In genomic region chr1:211088156-211088555, GRCh38 we compare ENCODE assay signal across 28 cellular contexts. TPM values are rescaled to one million over a fixed set of nuclear protein-coding genes. Genes with fewer than 3 reads are reported as not detected.
DNase-seq lines count a peak whose midpoint lies in the region; ATAC-seq, FAIRE-seq and TF ChIP-seq lines count a peak whose summit lies in the region.
"Had no signal": no experiment of that assay in that cellular context is flagged by ENCODE, and none has a peak within 500 bp of the region (broad histone marks: within the 10 kb centered on the region; RNA-seq: fewer than 3 reads in every experiment).

No MANE protein-coding gene starts in this region.

- no peaks in the 10 kb centered on the region for H3K9me3 Mint-ChIP-seq in activated T-helper 2 cell treated with anti-CD3 and anti-CD28 coated beads, Interferon-gamma antibody, Interleukin-2, Interleukin-4, amounts not matched to agents 10 μg/mL and 5 μg/mL and 100 μg/mL, durations not matched to agents 14 hours and 24 hours and 36 hours
- H3K9me3 Mint-ChIP-seq: CD4-positive, alpha-beta memory T cell had no signal

- TF ChIP-seq POLR2A in K562 (conservative IDR thresholded peaks at IDR 0.05), result no peak

- intact Hi-C loops in K562 (cut with micrococcal nuclease), result no loop called here
- intact Hi-C loops in activated T-helper 2 cell treated with anti-CD3 and anti-CD28 coated beads, Interferon-gamma antibody, Interleukin-2, Interleukin-4, amounts not matched to agents 10 μg/mL and 5 μg/mL and 100 μg/mL, durations not matched to agents 14 hours and 24 hours and 36 hours (cut with micrococcal nuclease), result no loop called here

- no peaks in the 10 kb centered on the region; a peak in 1 of 5 replicates for H3K27me3 ChIP-seq in K562 (ENCODE audit: control insufficient read depth in 2 of 2, insufficient read depth in 2 of 2, low read length in 2 of 2)
- H3K27me3 ChIP-seq: BE2C, BLaER1 had no signal

- no peaks in the 10 kb centered on the region for H3K9me3 ChIP-seq in K562 (replicated peaks; ENCODE audit: control insufficient read depth, insufficient read depth, low read depth, low read length)
- H3K9me3 ChIP-seq: BE2C, BLaER1 had no signal

- no peaks in the 10 kb centered on the region for H3K9me1 ChIP-seq in K562 (ENCODE audit: control insufficient read depth, insufficient read depth, low read length)

- no peak overlapping the region for H3K9ac ChIP-seq in K562 (ENCODE audit: insufficient read depth in 1 of 2, low read depth in 2 of 2, low read length in 2 of 2)
- H3K9ac ChIP-seq: BLaER1 had no signal

- no peak overlapping the region for H3K4me3 ChIP-seq in K562
- H3K4me3 ChIP-seq: BLaER1 had no signal

- no peak for TF ChIP-seq RAD21 in K562 (CRISPR knock-in tag; conservative IDR thresholded peaks at IDR 0.05 in 1 of 2, IDR thresholded peaks at IDR 0.05 in 1 of 2)

- no peak for TF ChIP-seq CTCF in K562 (IDR thresholded peaks at IDR 0.05 in 2 of 3, conservative IDR thresholded peaks at IDR 0.05 in 1 of 3; ENCODE audit: insufficient read depth in 2 of 3, low read depth in 1 of 3, low read length in 3 of 3)

- FAIRE-seq in K562 (lab: Jason Lieb, UNC), result peak; percentile 49
- FAIRE-seq: A204.1, G401.6, GM12891, GM19239 had no signal

- CTCF ChIA-PET in K562 (lab: Yijun Ruan, JAX; ENCODE audit: low intra/inter-chr PET ratio), result no interaction called here

- no peak for DNase-seq in K562 (ENCODE audit: extremely low read depth in 1 of 4, low spot score in 3 of 4)
- DNase-seq in cerebellum (ENCODE audit: low spot score), result peak; percentile 23
- DNase-seq in medulla oblongata (ENCODE audit: extremely low spot score), result peak; percentile 25
- DNase-seq in NCI-H774 (lab: John Stamatoyannopoulos, UW), result no peak
- no peak for DNase-seq in epidermal melanocyte (ENCODE audit: insufficient read length, low spot score)
- no peak for DNase-seq in activated T-helper 2 cell treated with anti-CD3 and anti-CD28 coated beads, Interferon-gamma antibody, Interleukin-2, Interleukin-4, amounts not matched to agents 10 μg/mL and 5 μg/mL and 100 μg/mL, durations not matched to agents 14 hours and 24 hours and 36 hours (ENCODE audit: low spot score)
- DNase-seq: 8988T; ACHN; BE2C; CD4-positive, alpha-beta memory T cell; CD4-positive, CD25-positive, alpha-beta regulatory T cell; CD8-positive, alpha-beta memory T cell; COR-L47; DMS 273 treated with DMSO at 0.1 percent for 48 hours; DMS153; DMS53; DMS79; DND-41; EL; GF-D8 had no signal

- no peaks in the 10 kb centered on the region for H3K36me3 ChIP-seq in K562 (ENCODE audit: control insufficient read depth, insufficient read depth, low read length)
- H3K36me3 ChIP-seq: BE2C, BLaER1 had no signal

- H3K27ac ChIP-seq in K562 (ENCODE audit: extremely low read depth, low read depth, low read length), result no peak overlapping the region
- H3K27ac ChIP-seq: BLaER1 had no signal

- POLR2A ChIA-PET in K562 (lab: Yijun Ruan, JAX), result interaction anchor here (0.7 kb wide), 1 partner anchor 669 kb away, joined by 3 read pairs; no protein-coding TSS in a partner anchor

- H3K27ac Mint-ChIP-seq in activated T-helper 2 cell treated with anti-CD3 and anti-CD28 coated beads, Interferon-gamma antibody, Interleukin-2, Interleukin-4, amounts not matched to agents 10 μg/mL and 5 μg/mL and 100 μg/mL, durations not matched to agents 14 hours and 24 hours and 36 hours, result no peak overlapping the region
- H3K27ac Mint-ChIP-seq: CD14-positive monocyte; CD4-positive, alpha-beta memory T cell; CD4-positive, CD25-positive, alpha-beta regulatory T cell; CD8-positive, alpha-beta memory T cell had no signal

- H3K4me1 ChIP-seq in K562 (replicated peaks in 1 of 2; ENCODE audit: control insufficient read depth in 2 of 2, insufficient read depth in 2 of 2, low read length in 2 of 2), result no peaks in the 10 kb centered on the region
- H3K4me1 ChIP-seq: BE2C, BLaER1 had no signal

- TF ChIP-seq EP300 in K562 (IDR thresholded peaks at IDR 0.05; ENCODE audit: low read length), result no peak

- no peaks in the 10 kb centered on the region for H3K36me3 Mint-ChIP-seq in activated T-helper 2 cell treated with anti-CD3 and anti-CD28 coated beads, Interferon-gamma antibody, Interleukin-2, Interleukin-4, amounts not matched to agents 10 μg/mL and 5 μg/mL and 100 μg/mL, durations not matched to agents 14 hours and 24 hours and 36 hours (ENCODE audit: low read depth)
- H3K36me3 Mint-ChIP-seq: CD14-positive monocyte; CD4-positive, alpha-beta memory T cell; CD4-positive, CD25-positive, alpha-beta regulatory T cell; CD8-positive, alpha-beta memory T cell had no signal

- no TSS peak for BruUV-seq in K562 (replicated peaks; lab: Mats Ljungman, UMichigan)

- H3K4me1 Mint-ChIP-seq in activated T-helper 2 cell treated with anti-CD3 and anti-CD28 coated beads, Interferon-gamma antibody, Interleukin-2, Interleukin-4, amounts not matched to agents 10 μg/mL and 5 μg/mL and 100 μg/mL, durations not matched to agents 14 hours and 24 hours and 36 hours (ENCODE audit: low read depth), result no peaks in the 10 kb centered on the region
- H3K4me1 Mint-ChIP-seq: CD14-positive monocyte; CD4-positive, alpha-beta memory T cell; CD4-positive, CD25-positive, alpha-beta regulatory T cell; CD8-positive, alpha-beta memory T cell had no signal

- WGBS in K562 (ENCODE audit: insufficient coverage, low coverage, missing lambda C conversion rate), result 0% methylated on average over 1 of the region's 1 CpG

- no peak overlapping the region for H3K4me3 Mint-ChIP-seq in activated T-helper 2 cell treated with anti-CD3 and anti-CD28 coated beads, Interferon-gamma antibody, Interleukin-2, Interleukin-4, amounts not matched to agents 10 μg/mL and 5 μg/mL and 100 μg/mL, durations not matched to agents 14 hours and 24 hours and 36 hours (ENCODE audit: low read depth)
- H3K4me3 Mint-ChIP-seq: CD14-positive monocyte; CD4-positive, alpha-beta memory T cell; CD4-positive, CD25-positive, alpha-beta regulatory T cell; CD8-positive, alpha-beta memory T cell had no signal

- ATAC-seq in K562, result no peak
- ATAC-seq in HG02642 (IDR thresholded peaks at IDR 0.05; ENCODE audit: poor library complexity, unreplicated experiment), result no peak

- H3K27me3 Mint-ChIP-seq in activated T-helper 2 cell treated with anti-CD3 and anti-CD28 coated beads, Interferon-gamma antibody, Interleukin-2, Interleukin-4, amounts not matched to agents 10 μg/mL and 5 μg/mL and 100 μg/mL, durations not matched to agents 14 hours and 24 hours and 36 hours (ENCODE audit: low read depth), result peaks cover 3% of the 10 kb centered on the region

- H2AFZ ChIP-seq in K562 (ENCODE audit: low read depth, low read length), result no peak overlapping the region

- H3K79me2 ChIP-seq in K562 (ENCODE audit: control insufficient read depth, insufficient read depth, low read length), result no peaks in the 10 kb centered on the region

- H4K20me1 ChIP-seq in K562 (replicated peaks; ENCODE audit: control insufficient read depth, insufficient read depth, low read length), result no peaks in the 10 kb centered on the region
- H4K20me1 ChIP-seq: BLaER1 had no signal

- in situ Hi-C loops in K562 (cut with MboI), result no loop called here

- H3K4me2 ChIP-seq in K562 (ENCODE audit: insufficient read depth, low read length), result no peak overlapping the region
- H3K4me2 ChIP-seq: BLaER1 had no signal

TF ChIP-seq in K562, 482 proteins besides CTCF, POLR2A, EP300 and RAD21 (continues in another document):
- TF ChIP-seq ZNF282 (CRISPR knock-in tag; IDR thresholded peaks at IDR 0.05), result no peak
- no peak for TF ChIP-seq RBM34 (IDR thresholded peaks at IDR 0.05; ENCODE audit: borderline replicate concordance, insufficient read depth, low read length)
- no peak for TF ChIP-seq ETS1 (conservative IDR thresholded peaks at IDR 0.05; ENCODE audit: control insufficient read depth, low read depth, low read length)
- no peak for TF ChIP-seq ZNF830 (CRISPR knock-in tag; IDR thresholded peaks at IDR 0.05)
- no peak for TF ChIP-seq MYC (IDR thresholded peaks at IDR 0.05; ENCODE audit: low read depth, low read length)
- TF ChIP-seq MYC (CRISPR knock-in tag; IDR thresholded peaks at IDR 0.05; ENCODE audit: borderline replicate concordance, low read depth), result no peak
- TF ChIP-seq PPARD (CRISPR knock-in tag; IDR thresholded peaks at IDR 0.05), result no peak
- no peak for TF ChIP-seq MBD2 (IDR thresholded peaks at IDR 0.05; ENCODE audit: borderline replicate concordance, low read depth)
- no peak for TF ChIP-seq HMG20A (CRISPR knock-in tag; conservative IDR thresholded peaks at IDR 0.05)
- no peak for TF ChIP-seq ZNF77 (CRISPR knock-in tag; IDR thresholded peaks at IDR 0.05)

RNA-seq across cellular contexts. Expression of gene KCNH1, which starts 45.8 kb away (rescaled TPM):
- total RNA-seq in K562 (2011; cell fraction: chromatin; rRNA removed; ENCODE audit: low replicate concordance), result not detected in 2 replicates
- not detected in 2 replicates for total RNA-seq in K562 (2011; cell fraction: nucleolus; rRNA removed)
- total RNA-seq in K562 (2011; cell fraction: nucleoplasm; rRNA removed), result not detected in 2 replicates
- not detected in 2 replicates for total RNA-seq in K562 (2014; rRNA removed)
- total RNA-seq in K562 (2014; rRNA removed; fragmentation: Illumina TruSeq; extraction: Trizol), result not detected in 2 replicates
- not detected in 2 replicates for total RNA-seq in K562 (2015; rRNA removed; fragmentation: Illumina TruSeq; extraction: Trizol)
- not detected in 2 replicates for total RNA-seq in K562 (2021)
- not detected in 2 replicates for polyA plus RNA-seq in K562 (2011; rRNA removed)
- polyA plus RNA-seq in K562 (2011; cell fraction: cytosol; rRNA removed), result not detected in 2 replicates
- 0.06 TPM in 1 of 2 replicates, not detected in the other for polyA plus RNA-seq in K562 (2011; cell fraction: nucleus; rRNA removed)
- 0.03 TPM in 1 of 2 replicates, not detected in the other for polyA plus RNA-seq in K562 (2012)
- not detected in 2 replicates for polyA plus RNA-seq in K562 (2014; fragmentation: Illumina TruSeq; extraction: Trizol)
- not detected for polyA plus RNA-seq in K562 (2014; fragmentation: Nextera tagmentation; extraction: Ambion mirVana)
- polyA plus RNA-seq in K562 (2014; rRNA removed), result not detected in 2 replicates
- polyA minus RNA-seq in K562 (2011; rRNA and poly(A)+ RNA removed), result not detected in 2 replicates
- not detected in 2 replicates for polyA minus RNA-seq in K562 (2011; cell fraction: cytosol; rRNA and poly(A)+ RNA removed)
- polyA minus RNA-seq in K562 (2011; cell fraction: nucleus; rRNA and poly(A)+ RNA removed), result not detected in 2 replicates
- 12.1 TPM for total RNA-seq in cerebellum
- not detected in 2 replicates for total RNA-seq in activated T-helper 2 cell treated with anti-CD3 and anti-CD28 coated beads, Interferon-gamma antibody, Interleukin-2, Interleukin-4, amounts not matched to agents 10 μg/mL and 5 μg/mL and 100 μg/mL, durations not matched to agents 14 hours and 24 hours and 36 hours
- total RNA-seq: A673; CD4-positive, alpha-beta memory T cell; CD4-positive, CD25-positive, alpha-beta regulatory T cell; CD8-positive, alpha-beta memory T cell had no signal
- polyA plus RNA-seq: CD14-positive monocyte; CD4-positive, alpha-beta memory T cell; CD4-positive, CD25-positive, alpha-beta regulatory T cell; CD8-positive, alpha-beta memory T cell had no signal

Comparison
In these comparisons a context has a peak if more than half of its experiments do, and no peak if none do; other contexts are left out.
1. DNase-seq: peak in cerebellum (single experiment) and medulla oblongata (single experiment); none in K562 (0 of 4), NCI-H774 (single experiment), epidermal melanocyte (single experiment) and activated T-helper 2 cell treated with anti-CD3 and anti-CD28 coated beads, Interferon-gamma antibody, Interleukin-2, Interleukin-4, amounts not matched to agents 10 μg/mL and 5 μg/mL and 100 μg/mL, durations not matched to agents 14 hours and 24 hours and 36 hours (single experiment).
2. RNA of gene KCNH1, which starts 45.8 kb away (total RNA-seq): 12.1 TPM in cerebellum (single experiment); not detected in K562 and not detected in activated T-helper 2 cell treated with anti-CD3 and anti-CD28 coated beads, Interferon-gamma antibody, Interleukin-2, Interleukin-4, amounts not matched to agents 10 μg/mL and 5 μg/mL and 100 μg/mL, durations not matched to agents 14 hours and 24 hours and 36 hours; every median in the first group is over 10 times any median in the second.